ENCODE assay signal across 1 cellular context in genomic region chr14:22821193-22822016, GRCh38.
TF ChIP-seq lines count a peak whose summit lies in the region.

No MANE protein-coding gene starts in this region.

TF ChIP-seq in HepG2, 621 proteins besides CTCF, POLR2A, EP300 and RAD21 (continued from another document and continues in another):
- TF ChIP-seq ZFP90 (CRISPR knock-in tag; IDR thresholded peaks at IDR 0.05; ENCODE audit: borderline replicate concordance) (peak; percentile 78), TCF7L2 (IDR thresholded peaks at IDR 0.05; ENCODE audit: low read depth, low read length) (no peak), ZNF562 (CRISPR knock-in tag; IDR thresholded peaks at IDR 0.05; ENCODE audit: borderline replicate concordance) (no peak; the same call in 1 of the 2 replicates), ZNF296 (CRISPR knock-in tag; conservative IDR thresholded peaks at IDR 0.05) (no peak; the same call in 1 of the 2 replicates), SNAPC5 (CRISPR knock-in tag; IDR thresholded peaks at IDR 0.05; ENCODE audit: borderline replicate concordance) (0 out of 2 replicates have a peak, but pooled peaks have one; percentile 70), ZNF605 (CRISPR knock-in tag; IDR thresholded peaks at IDR 0.05) (peak; percentile 96), SAFB2 (CRISPR knock-in tag; IDR thresholded peaks at IDR 0.05; ENCODE audit: borderline replicate concordance, low read depth) (peak; percentile 70; the same call in 1 of the 2 replicates), KLF13 (CRISPR knock-in tag; IDR thresholded peaks at IDR 0.05) (peak; percentile 40; the same call in 1 of the 2 replicates), CBX5 (CRISPR knock-in tag; IDR thresholded peaks at IDR 0.05; ENCODE audit: borderline replicate concordance) (peak; percentile 94), GLI4 (CRISPR knock-in tag; IDR thresholded peaks at IDR 0.05; ENCODE audit: borderline replicate concordance) (no peak), LCORL (IDR thresholded peaks at IDR 0.05) (no peak), LCORL (CRISPR knock-in tag; IDR thresholded peaks at IDR 0.05) (no peak), ADNP (CRISPR knock-in tag; IDR thresholded peaks at IDR 0.05) (no peak), ZNF704 (CRISPR knock-in tag; IDR thresholded peaks at IDR 0.05; ENCODE audit: borderline replicate concordance) (no peak; the same call in 1 of the 2 replicates), NAIF1 (CRISPR knock-in tag; IDR thresholded peaks at IDR 0.05; ENCODE audit: borderline replicate concordance) (no peak), ZNF841 (CRISPR knock-in tag; IDR thresholded peaks at IDR 0.05; ENCODE audit: borderline replicate concordance) (no peak), HNRNPH1 (optimal IDR thresholded peaks at IDR 0.05; ENCODE audit: low read depth, low read length) (no peak), ETV6 (CRISPR knock-in tag; conservative IDR thresholded peaks at IDR 0.05) (peak; percentile 85; the same call in 1 of the 2 replicates), ZBTB4 (CRISPR knock-in tag; IDR thresholded peaks at IDR 0.05; ENCODE audit: borderline replicate concordance) (no peak), ZNF550 (CRISPR knock-in tag; IDR thresholded peaks at IDR 0.05; ENCODE audit: borderline replicate concordance) (peak; percentile 27), PHF5A (CRISPR knock-in tag; IDR thresholded peaks at IDR 0.05; ENCODE audit: low read depth, unreplicated experiment) (no peak), HOXA5 (CRISPR knock-in tag; IDR thresholded peaks at IDR 0.05) (peak; percentile 54; the same call in 1 of the 2 replicates), ZNF780A (CRISPR knock-in tag; IDR thresholded peaks at IDR 0.05) (no peak), MLXIP (CRISPR knock-in tag; IDR thresholded peaks at IDR 0.05; ENCODE audit: borderline replicate concordance) (peak; percentile 89), MEF2D (CRISPR knock-in tag; IDR thresholded peaks at IDR 0.05) (peak; percentile 32; the same call in 1 of the 2 replicates), ATAD3A (CRISPR knock-in tag; IDR thresholded peaks at IDR 0.05) (peak; percentile 93; the same call in 1 of the 2 replicates), HNRNPUL1 (IDR thresholded peaks at IDR 0.05; ENCODE audit: low read depth, low read length) (no peak), MLX (CRISPR knock-in tag; IDR thresholded peaks at IDR 0.05) (peak; percentile 36; the same call in 1 of the 2 replicates), DZIP1 (CRISPR knock-in tag; IDR thresholded peaks at IDR 0.05) (peak; percentile 34; the same call in 1 of the 2 replicates), NR3C1 (CRISPR knock-in tag; IDR thresholded peaks at IDR 0.05) (no peak), ATF2 (CRISPR knock-in tag; IDR thresholded peaks at IDR 0.05) (peak; percentile 83), HMGA1 (CRISPR knock-in tag; conservative IDR thresholded peaks at IDR 0.05) (no peak), TGIF2 (CRISPR knock-in tag; IDR thresholded peaks at IDR 0.05) (peak; percentile 93; the same call in 1 of the 2 replicates), ZFP62 (CRISPR knock-in tag; IDR thresholded peaks at IDR 0.05) (no peak), ZNF629 (CRISPR knock-in tag; conservative IDR thresholded peaks at IDR 0.05) (no peak), KLF6 (CRISPR knock-in tag; IDR thresholded peaks at IDR 0.05) (peak; percentile 96), ZNF552 (CRISPR knock-in tag; IDR thresholded peaks at IDR 0.05; ENCODE audit: borderline replicate concordance) (peak; percentile 98), KMT2B (CRISPR knock-in tag; IDR thresholded peaks at IDR 0.05) (peak; percentile 81), TCF12 (IDR thresholded peaks at IDR 0.05) (no peak), TCF12 (CRISPR knock-in tag; IDR thresholded peaks at IDR 0.05) (no peak), MED13 (CRISPR knock-in tag; IDR thresholded peaks at IDR 0.05) (no peak), THAP7 (CRISPR knock-in tag; IDR thresholded peaks at IDR 0.05) (peak; percentile 96), LRRFIP1 (CRISPR knock-in tag; conservative IDR thresholded peaks at IDR 0.05) (no peak), THRA (CRISPR knock-in tag; IDR thresholded peaks at IDR 0.05; ENCODE audit: borderline replicate concordance) (peak; percentile 47; the same call in 1 of the 2 replicates), CSRNP2 (CRISPR knock-in tag; conservative IDR thresholded peaks at IDR 0.05; ENCODE audit: low read depth) (no peak), HNF4A (CRISPR knock-in tag; IDR thresholded peaks at IDR 0.05) (peak; percentile 36; the same call in 1 of the 2 replicates), TBX3 (IDR thresholded peaks at IDR 0.05; ENCODE audit: borderline replicate concordance) (no peak)
